Comparison of ENCODE assay signal across 15 cellular contexts in genomic region chr14:102248121-102248520, GRCh38.
"Had no signal": no experiment of that assay in that cellular context is flagged by ENCODE, and none has a peak within 500 bp of the region (broad histone marks: within the 10 kb centered on the region; RNA-seq: fewer than 3 reads in every experiment).

No MANE protein-coding gene starts in this region.

- H3K27ac ChIP-seq: adrenal gland, colonic mucosa, esophagus muscularis mucosa, parathyroid adenoma, thoracic aorta, upper lobe of right lung had no signal

- DNase-seq: activated CD4-positive, alpha-beta memory T cell treated with anti-CD3 and anti-CD28 coated beads for 36 hours; activated CD4-positive, alpha-beta T cell treated with anti-CD3 and anti-CD28 coated beads for 36 hours; activated effector memory CD4-positive, alpha-beta T cell treated with anti-CD3 and anti-CD28 coated beads, Interleukin-2, amount 50 U/mL, for 16 hours; activated T-cell treated with anti-CD3 and anti-CD28 coated beads, Interleukin-2, amount 50 U/mL, for 48 hours; adrenal gland; colonic mucosa; hypothalamus; naive thymus-derived CD4-positive, alpha-beta T cell; stimulated activated CD4-positive, alpha-beta T cell treated with anti-CD3 and anti-CD28 coated beads, Interleukin-12 subunit alpha, Interleukin-12 subunit beta, amount 100 ng/mL, for 4 hours; stimulated activated CD4-positive, alpha-beta T cell treated with anti-CD3 and anti-CD28 coated beads, Interleukin-2, amount 100 ng/mL, for 24 hours; upper lobe of right lung had no signal

- H3K27ac Mint-ChIP-seq: activated CD4-positive, alpha-beta memory T cell treated with anti-CD3 and anti-CD28 coated beads for 36 hours; activated CD4-positive, alpha-beta T cell treated with anti-CD3 and anti-CD28 coated beads for 36 hours; activated naive CD4-positive, alpha-beta T cell treated with anti-CD3 and anti-CD28 coated beads, Interleukin-2, amount 50 U/mL, for 24 hours; naive thymus-derived CD4-positive, alpha-beta T cell had no signal

- H3K4me3 Mint-ChIP-seq: activated CD4-positive, alpha-beta memory T cell treated with anti-CD3 and anti-CD28 coated beads for 36 hours; activated CD4-positive, alpha-beta T cell treated with anti-CD3 and anti-CD28 coated beads for 36 hours; activated naive CD4-positive, alpha-beta T cell treated with anti-CD3 and anti-CD28 coated beads, Interleukin-2, amount 50 U/mL, for 24 hours; naive thymus-derived CD4-positive, alpha-beta T cell had no signal

- H3K4me3 ChIP-seq: adrenal gland, colonic mucosa, esophagus muscularis mucosa, thoracic aorta, upper lobe of right lung had no signal

- H3K4me1 ChIP-seq: adrenal gland, colonic mucosa, esophagus muscularis mucosa, parathyroid adenoma, upper lobe of right lung had no signal

- H3K36me3 ChIP-seq: adrenal gland, colonic mucosa, thoracic aorta had no signal

- ATAC-seq: activated CD4-positive, alpha-beta T cell treated with anti-CD3 and anti-CD28 coated beads for 36 hours; naive thymus-derived CD4-positive, alpha-beta T cell; upper lobe of right lung had no signal

- H3K27me3 ChIP-seq: adrenal gland, colonic mucosa, esophagus muscularis mucosa, upper lobe of right lung had no signal

- H3K9me3 Mint-ChIP-seq: activated CD4-positive, alpha-beta memory T cell treated with anti-CD3 and anti-CD28 coated beads for 36 hours; activated naive CD4-positive, alpha-beta T cell treated with anti-CD3 and anti-CD28 coated beads, Interleukin-2, amount 50 U/mL, for 24 hours; naive thymus-derived CD4-positive, alpha-beta T cell had no signal

- H3K36me3 Mint-ChIP-seq: activated CD4-positive, alpha-beta memory T cell treated with anti-CD3 and anti-CD28 coated beads for 36 hours; activated naive CD4-positive, alpha-beta T cell treated with anti-CD3 and anti-CD28 coated beads, Interleukin-2, amount 50 U/mL, for 24 hours; naive thymus-derived CD4-positive, alpha-beta T cell had no signal

- H3K4me1 Mint-ChIP-seq: activated CD4-positive, alpha-beta T cell treated with anti-CD3 and anti-CD28 coated beads for 36 hours; activated naive CD4-positive, alpha-beta T cell treated with anti-CD3 and anti-CD28 coated beads, Interleukin-2, amount 50 U/mL, for 24 hours; naive thymus-derived CD4-positive, alpha-beta T cell had no signal

- H3K9ac ChIP-seq: parathyroid adenoma had no signal

- H3K9me3 ChIP-seq: adrenal gland, colonic mucosa, esophagus muscularis mucosa, thoracic aorta, upper lobe of right lung had no signal

- H3K27me3 Mint-ChIP-seq: activated CD4-positive, alpha-beta memory T cell treated with anti-CD3 and anti-CD28 coated beads for 36 hours; activated CD4-positive, alpha-beta T cell treated with anti-CD3 and anti-CD28 coated beads for 36 hours; activated naive CD4-positive, alpha-beta T cell treated with anti-CD3 and anti-CD28 coated beads, Interleukin-2, amount 50 U/mL, for 24 hours; naive thymus-derived CD4-positive, alpha-beta T cell had no signal
